Comparison of ENCODE assay signal across 22 cellular contexts in genomic region chr2:235839226-235839625, GRCh38.
"Had no signal": no experiment of that assay in that cellular context is flagged by ENCODE, and none has a peak within 500 bp of the region (broad histone marks: within the 10 kb centered on the region; RNA-seq: fewer than 3 reads in every experiment).

No MANE protein-coding gene starts in this region.

- FAIRE-seq: colon, endothelial cell of umbilical vein, islet of Langerhans, kidney had no signal

- ATAC-seq: gastrocnemius medialis, heart right ventricle, left lung, left ventricle myocardium superior, lower lobe of right lung, mucosa of descending colon had no signal

- DNase-seq: dermis blood vessel endothelial cell; dorsolateral prefrontal cortex; effector CD4-positive, alpha-beta T cell; effector memory CD4-positive, alpha-beta T cell; esophagus squamous epithelium; foreskin fibroblast; foreskin melanocyte; gastrocnemius medialis; glutamatergic neuron; heart right ventricle; hippocampal formation; kidney; kidney glomerular epithelial cell; left lung; left ventricle myocardium superior; lower lobe of right lung; mesenchymal stem cell; mucosa of descending colon had no signal

- H3K9me3 Mint-ChIP-seq: mesothelial cell of epicardium had no signal

- H3K27ac Mint-ChIP-seq: mesothelial cell of epicardium had no signal

- H3K4me3 Mint-ChIP-seq: mesothelial cell of epicardium had no signal
